1 cellular context compared by ENCODE assay signal in genomic region chr11:69105431-69106123, GRCh38.
TF ChIP-seq lines count a peak whose summit lies in the region.

No MANE protein-coding gene starts in this region.

TF ChIP-seq in SK-N-SH treated with all-trans-retinoic acid at 6 μM for 48 hours, 23 proteins besides CTCF, POLR2A, EP300 and RAD21:
- TF ChIP-seq, protein P1, sequence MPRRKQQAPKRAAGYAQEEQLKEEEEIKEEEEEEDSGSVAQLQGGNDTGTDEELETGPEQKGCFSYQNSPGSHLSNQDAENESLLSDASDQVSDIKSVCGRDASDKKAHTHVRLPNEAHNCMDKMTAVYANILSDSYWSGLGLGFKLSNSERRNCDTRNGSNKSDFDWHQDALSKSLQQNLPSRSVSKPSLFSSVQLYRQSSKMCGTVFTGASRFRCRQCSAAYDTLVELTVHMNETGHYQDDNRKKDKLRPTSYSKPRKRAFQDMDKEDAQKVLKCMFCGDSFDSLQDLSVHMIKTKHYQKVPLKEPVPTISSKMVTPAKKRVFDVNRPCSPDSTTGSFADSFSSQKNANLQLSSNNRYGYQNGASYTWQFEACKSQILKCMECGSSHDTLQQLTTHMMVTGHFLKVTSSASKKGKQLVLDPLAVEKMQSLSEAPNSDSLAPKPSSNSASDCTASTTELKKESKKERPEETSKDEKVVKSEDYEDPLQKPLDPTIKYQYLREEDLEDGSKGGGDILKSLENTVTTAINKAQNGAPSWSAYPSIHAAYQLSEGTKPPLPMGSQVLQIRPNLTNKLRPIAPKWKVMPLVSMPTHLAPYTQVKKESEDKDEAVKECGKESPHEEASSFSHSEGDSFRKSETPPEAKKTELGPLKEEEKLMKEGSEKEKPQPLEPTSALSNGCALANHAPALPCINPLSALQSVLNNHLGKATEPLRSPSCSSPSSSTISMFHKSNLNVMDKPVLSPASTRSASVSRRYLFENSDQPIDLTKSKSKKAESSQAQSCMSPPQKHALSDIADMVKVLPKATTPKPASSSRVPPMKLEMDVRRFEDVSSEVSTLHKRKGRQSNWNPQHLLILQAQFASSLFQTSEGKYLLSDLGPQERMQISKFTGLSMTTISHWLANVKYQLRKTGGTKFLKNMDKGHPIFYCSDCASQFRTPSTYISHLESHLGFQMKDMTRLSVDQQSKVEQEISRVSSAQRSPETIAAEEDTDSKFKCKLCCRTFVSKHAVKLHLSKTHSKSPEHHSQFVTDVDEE (CRISPR knock-in tag; IDR thresholded peaks at IDR 0.05), result peak; percentile 46; the same call in 1 of the 2 replicates
- TF ChIP-seq CSDC2 (CRISPR knock-in tag; IDR thresholded peaks at IDR 0.05), result no peak
TF ChIP-seq in SK-N-SH treated with all-trans-retinoic acid at 6 μM for 48 hours: peak in this region for 1.
